23 cellular contexts compared by ENCODE assay signal in genomic region chr12:107474639-107475539, GRCh38.
DNase-seq lines count a peak whose midpoint lies in the region; ATAC-seq and TF ChIP-seq lines count a peak whose summit lies in the region.
"Had no signal": no experiment of that assay in that cellular context is flagged by ENCODE, and none has a peak within 500 bp of the region (broad histone marks: within the 10 kb centered on the region; RNA-seq: fewer than 3 reads in every experiment).

No MANE protein-coding gene starts in this region.

- H3K27me3 Mint-ChIP-seq in activated T-cell treated with anti-CD3 and anti-CD28 coated beads, Interleukin-2, amount 50 U/mL, for 72 hours (ENCODE audit: low read depth): no peaks in the 10 kb centered on the region
- no peaks in the 10 kb centered on the region for H3K27me3 Mint-ChIP-seq in stimulated activated naive CD8-positive, alpha-beta T cell treated with anti-CD3 and anti-CD28 coated beads, Interleukin-15, amount 100 ng/mL, for 72 hours
- H3K27me3 Mint-ChIP-seq: CD4-positive, CD25-positive, alpha-beta regulatory T cell; memory B cell; naive B cell; type B pancreatic cell had no signal

- no peak overlapping the region for H3K4me3 Mint-ChIP-seq in activated T-cell treated with anti-CD3 and anti-CD28 coated beads, Interleukin-2, amount 50 U/mL, for 72 hours
- H3K4me3 Mint-ChIP-seq in stimulated activated naive CD8-positive, alpha-beta T cell treated with anti-CD3 and anti-CD28 coated beads, Interleukin-15, amount 100 ng/mL, for 72 hours: peak overlapping the region in 1 of 2 donors; percentile 66
- H3K4me3 Mint-ChIP-seq: HFFc6, memory B cell, type B pancreatic cell had no signal

- H3K27ac Mint-ChIP-seq in activated T-cell treated with anti-CD3 and anti-CD28 coated beads, Interleukin-2, amount 50 U/mL, for 72 hours: no peak overlapping the region
- H3K27ac Mint-ChIP-seq in stimulated activated naive CD8-positive, alpha-beta T cell treated with anti-CD3 and anti-CD28 coated beads, Interleukin-15, amount 100 ng/mL, for 72 hours: peak overlapping the region; percentile 52 to 54
- H3K27ac Mint-ChIP-seq: HFFc6, memory B cell, type B pancreatic cell had no signal

- no peak overlapping the region for H3K4me3 ChIP-seq in fibroblast of mammary gland (ENCODE audit: control insufficient read depth, low read depth, low read length)
- H3K4me3 ChIP-seq: cardiac muscle cell, stomach had no signal

- no peaks in the 10 kb centered on the region for H3K36me3 Mint-ChIP-seq in activated T-cell treated with anti-CD3 and anti-CD28 coated beads, Interleukin-2, amount 50 U/mL, for 72 hours (ENCODE audit: insufficient read depth in 2 of 2)
- H3K36me3 Mint-ChIP-seq: CD4-positive, CD25-positive, alpha-beta regulatory T cell; memory B cell; naive B cell; type B pancreatic cell had no signal

- ATAC-seq in activated T-cell treated with anti-CD3 and anti-CD28 coated beads, Interleukin-2, amount 50 U/mL, for 72 hours (replicated peaks in 1 of 2): peak; percentile 46 to 55
- ATAC-seq in stimulated activated naive CD8-positive, alpha-beta T cell treated with anti-CD3 and anti-CD28 coated beads, Interleukin-15, amount 100 ng/mL, for 72 hours: peak; percentile 72
- ATAC-seq in HG03280 (IDR thresholded peaks at IDR 0.05; ENCODE audit: unreplicated experiment): no peak
- ATAC-seq: sciatic nerve had no signal

- H3K9me3 Mint-ChIP-seq in activated T-cell treated with anti-CD3 and anti-CD28 coated beads, Interleukin-2, amount 50 U/mL, for 72 hours: no peaks in the 10 kb centered on the region
- no peaks in the 10 kb centered on the region for H3K9me3 Mint-ChIP-seq in stimulated activated naive CD8-positive, alpha-beta T cell treated with anti-CD3 and anti-CD28 coated beads, Interleukin-15, amount 100 ng/mL, for 72 hours
- H3K9me3 Mint-ChIP-seq: CD4-positive, CD25-positive, alpha-beta regulatory T cell; HFFc6; memory B cell; naive B cell; type B pancreatic cell had no signal

- DNase-seq in stimulated activated CD4-positive, alpha-beta T cell treated with anti-CD3 and anti-CD28 coated beads, Interleukin-15, amount 100 ng/mL, for 24 hours: peak; percentile 19
- DNase-seq in stimulated activated CD4-positive, alpha-beta T cell treated with anti-CD3 and anti-CD28 coated beads, Interleukin-12 subunit alpha, Interleukin-12 subunit beta, amount 100 ng/mL, for 4 hours: no peak
- DNase-seq in activated T-cell treated with anti-CD3 and anti-CD28 coated beads, Interleukin-2, amount 50 U/mL, for 72 hours: peak in 1 of 2 donors; percentile 16
- DNase-seq in fibroblast of mammary gland (ENCODE audit: low read depth) (peak; percentile 41), foreskin melanocyte (no peak)
- peak; percentile 11 to 14 for DNase-seq in stimulated activated naive CD8-positive, alpha-beta T cell treated with anti-CD3 and anti-CD28 coated beads, Interleukin-15, amount 100 ng/mL, for 72 hours
- no peak for DNase-seq in central memory CD4-positive, alpha-beta T cell
- DNase-seq: HFFc6, MM.1S, naive B cell, NCI-H1436, NCI-H2171 treated with DMSO at 0.1 percent for 48 hours, NCI-H774, OCI-M1, SHP77, stomach, SW 1271 had no signal

- TF ChIP-seq CTCF in fibroblast of mammary gland (conservative IDR thresholded peaks at IDR 0.05; ENCODE audit: control insufficient read depth, insufficient read depth, low read depth, low read length): no peak

- peaks cover 36% of the 10 kb centered on the region for H3K4me1 Mint-ChIP-seq in activated T-cell treated with anti-CD3 and anti-CD28 coated beads, Interleukin-2, amount 50 U/mL, for 72 hours (ENCODE audit: low read depth)
- H3K4me1 Mint-ChIP-seq in stimulated activated naive CD8-positive, alpha-beta T cell treated with anti-CD3 and anti-CD28 coated beads, Interleukin-15, amount 100 ng/mL, for 72 hours: peaks cover 44% of the 10 kb centered on the region

Comparison
In these comparisons a context has a peak if more than half of its experiments do, and no peak if none do; other contexts are left out.
1. DNase-seq: peak in stimulated activated CD4-positive, alpha-beta T cell treated with anti-CD3 and anti-CD28 coated beads, Interleukin-15, amount 100 ng/mL, for 24 hours (single experiment), fibroblast of mammary gland (single experiment) and stimulated activated naive CD8-positive, alpha-beta T cell treated with anti-CD3 and anti-CD28 coated beads, Interleukin-15, amount 100 ng/mL, for 72 hours (2 of 2); none in stimulated activated CD4-positive, alpha-beta T cell treated with anti-CD3 and anti-CD28 coated beads, Interleukin-12 subunit alpha, Interleukin-12 subunit beta, amount 100 ng/mL, for 4 hours (single experiment), foreskin melanocyte (single experiment) and central memory CD4-positive, alpha-beta T cell (single experiment).